In the genomic region with DNA sequence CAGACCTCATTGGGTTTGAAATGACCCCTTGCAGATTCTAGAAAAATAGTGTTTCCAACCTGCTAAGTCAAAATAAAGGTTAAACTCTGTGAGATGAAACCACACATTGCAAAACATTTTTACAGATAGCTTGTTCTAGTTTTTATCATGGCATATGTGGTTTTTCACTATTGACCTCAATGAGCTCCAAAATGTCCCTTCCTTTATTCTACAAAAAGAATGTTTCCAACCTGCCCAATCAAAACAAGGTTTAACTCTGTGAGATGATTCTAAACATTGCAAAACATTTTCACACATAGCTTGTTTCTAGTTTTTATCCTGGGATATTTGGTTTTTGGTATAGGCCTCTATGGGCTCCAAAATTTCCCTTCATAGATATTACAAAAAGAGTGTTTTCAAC, we compare ENCODE assay signal across 1 cellular context.
TF ChIP-seq lines count a peak whose summit lies in the region.

No MANE protein-coding gene starts in this region.

TF ChIP-seq in GM12878, 131 proteins besides CTCF, POLR2A, EP300 and RAD21:
- TF ChIP-seq MTA2 (IDR thresholded peaks at IDR 0.05; ENCODE audit: low read depth) (peak; percentile 26; the same call in 1 of the 2 replicates), MEF2B (IDR thresholded peaks at IDR 0.05; ENCODE audit: partially characterized antibody, poor library complexity, severe bottlenecking) (peak; percentile 6)
